1 cellular context compared by ENCODE assay signal in genomic region chr12:26884765-26885576, GRCh38.
TF ChIP-seq lines count a peak whose summit lies in the region.

No MANE protein-coding gene starts in this region.

TF ChIP-seq in K562, 482 proteins besides CTCF, POLR2A, EP300 and RAD21 (continued from another document):
- TF ChIP-seq CUX1 (CRISPR knock-in tag; IDR thresholded peaks at IDR 0.05) (no peak), E2F3 (CRISPR knock-in tag; IDR thresholded peaks at IDR 0.05) (no peak), POU5F1 (IDR thresholded peaks at IDR 0.05; ENCODE audit: borderline replicate concordance, low read depth, low read length, partially characterized antibody) (no peak), JUND (IDR thresholded peaks at IDR 0.05; ENCODE audit: borderline replicate concordance, low read depth, low read length) (peak; percentile 43; the same call in 1 of the 2 replicates), JUND (tag; IDR thresholded peaks at IDR 0.05; ENCODE audit: borderline replicate concordance, low read depth, low read length) (no peak), ZNF316 (IDR thresholded peaks at IDR 0.05) (no peak), SMARCA4 (IDR thresholded peaks at IDR 0.05) (0 out of 2 replicates have a peak, but pooled peaks have one; percentile 37), CTBP1 (IDR thresholded peaks at IDR 0.05; ENCODE audit: borderline replicate concordance) (peak; percentile 20; the same call in 1 of the 2 replicates), ZNF511 (CRISPR knock-in tag; IDR thresholded peaks at IDR 0.05) (0 out of 2 replicates have a peak, but pooled peaks have one; percentile 25), STAT5B (CRISPR knock-in tag; IDR thresholded peaks at IDR 0.05) (no peak), ARID2 (IDR thresholded peaks at IDR 0.05) (0 out of 2 replicates have a peak, but pooled peaks have one; percentile 41), FOXM1 (IDR thresholded peaks at IDR 0.05; ENCODE audit: low read depth) (no peak), FOXM1 (CRISPR knock-in tag; IDR thresholded peaks at IDR 0.05; ENCODE audit: low read depth) (no peak), NFE2 (IDR thresholded peaks at IDR 0.05; ENCODE audit: low read depth) (no peak), PREB (CRISPR knock-in tag; IDR thresholded peaks at IDR 0.05) (0 out of 2 replicates have a peak, but pooled peaks have one; percentile 62), NRF1 (conservative IDR thresholded peaks at IDR 0.05 in 1 of 2, IDR thresholded peaks at IDR 0.05 in 1 of 2) (0 out of 4 replicates have a peak, but pooled peaks of 1 of the 2 experiments have one; percentile 15), NUFIP1 (IDR thresholded peaks at IDR 0.05; ENCODE audit: partially characterized antibody) (no peak), SMC3 (conservative IDR thresholded peaks at IDR 0.05; ENCODE audit: insufficient read depth, low read depth, low read length) (peak; percentile 67), SUPT5H (IDR thresholded peaks at IDR 0.05) (no peak), ZNF324 (CRISPR knock-in tag; IDR thresholded peaks at IDR 0.05) (no peak), DEAF1 (CRISPR knock-in tag; IDR thresholded peaks at IDR 0.05) (peak; percentile 38; the same call in 1 of the 2 replicates), SMAD2 (IDR thresholded peaks at IDR 0.05; ENCODE audit: low read depth, low read length) (no peak), NFXL1 (CRISPR knock-in tag; IDR thresholded peaks at IDR 0.05) (no peak), NCOA1 (IDR thresholded peaks at IDR 0.05; ENCODE audit: low read depth) (no peak), EGR1 (conservative IDR thresholded peaks at IDR 0.05) (no peak), GMEB1 (CRISPR knock-in tag; IDR thresholded peaks at IDR 0.05) (no peak), STAG1 (CRISPR knock-in tag; IDR thresholded peaks at IDR 0.05; ENCODE audit: borderline replicate concordance) (peak; percentile 41; the same call in 1 of the 2 replicates), ARID3A (IDR thresholded peaks at IDR 0.05; ENCODE audit: borderline replicate concordance, low read depth, low read length) (no peak)
